In the genomic region with DNA sequence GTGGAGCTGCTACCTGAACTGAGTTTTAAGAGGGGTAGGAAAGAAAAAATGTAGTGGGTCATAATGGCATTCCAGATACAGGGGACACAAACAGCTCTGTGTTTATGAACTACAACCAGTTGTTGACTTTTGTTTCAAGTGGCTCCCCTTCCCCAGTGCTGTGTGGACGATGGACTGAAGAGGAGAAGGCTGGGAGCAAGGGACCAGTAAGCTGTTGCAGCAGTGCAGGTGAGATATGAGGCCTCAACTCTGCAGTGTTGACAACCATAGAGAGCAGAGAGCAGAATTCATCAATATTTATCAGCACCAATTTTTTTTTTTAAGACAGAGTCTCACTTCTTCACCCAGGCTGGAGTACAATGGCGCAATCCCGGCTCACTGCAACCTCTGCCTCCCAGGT, we compare ENCODE assay signal across 21 cellular contexts.
"Had no signal": no experiment of that assay in that cellular context is flagged by ENCODE, and none has a peak within 500 bp of the region (broad histone marks: within the 10 kb centered on the region; RNA-seq: fewer than 3 reads in every experiment).

No MANE protein-coding gene starts in this region.

- H3K27ac ChIP-seq: HL-60, RWPE1 had no signal

- DNase-seq: KBM-7, MV-4-11, NCI-H1048, NCI-H1105, NCI-H1417, NCI-H1436 treated with DMSO at 0.1 percent for 48 hours, NCI-H1694, NCI-H187 treated with DMSO at 0.1 percent for 48 hours, NCI-H2029 treated with DMSO at 0.1 percent for 48 hours, NCI-H2171 treated with DMSO at 0.1 percent for 48 hours, NCI-H226, NCI-H446, NCI-H510A, NCI-H524 treated with DMSO at 0.1 percent for 48 hours, NCI-H69, NCI-H774, SHP77, SK-N-SH had no signal

- FAIRE-seq: HTR-8/SVneo had no signal

- H3K4me2 ChIP-seq: SK-N-SH had no signal

- H3K9ac ChIP-seq: SK-N-SH had no signal

- H3K9me3 ChIP-seq: SK-N-SH had no signal
